ENCODE assay signal across 1 cellular context in the genomic region with DNA sequence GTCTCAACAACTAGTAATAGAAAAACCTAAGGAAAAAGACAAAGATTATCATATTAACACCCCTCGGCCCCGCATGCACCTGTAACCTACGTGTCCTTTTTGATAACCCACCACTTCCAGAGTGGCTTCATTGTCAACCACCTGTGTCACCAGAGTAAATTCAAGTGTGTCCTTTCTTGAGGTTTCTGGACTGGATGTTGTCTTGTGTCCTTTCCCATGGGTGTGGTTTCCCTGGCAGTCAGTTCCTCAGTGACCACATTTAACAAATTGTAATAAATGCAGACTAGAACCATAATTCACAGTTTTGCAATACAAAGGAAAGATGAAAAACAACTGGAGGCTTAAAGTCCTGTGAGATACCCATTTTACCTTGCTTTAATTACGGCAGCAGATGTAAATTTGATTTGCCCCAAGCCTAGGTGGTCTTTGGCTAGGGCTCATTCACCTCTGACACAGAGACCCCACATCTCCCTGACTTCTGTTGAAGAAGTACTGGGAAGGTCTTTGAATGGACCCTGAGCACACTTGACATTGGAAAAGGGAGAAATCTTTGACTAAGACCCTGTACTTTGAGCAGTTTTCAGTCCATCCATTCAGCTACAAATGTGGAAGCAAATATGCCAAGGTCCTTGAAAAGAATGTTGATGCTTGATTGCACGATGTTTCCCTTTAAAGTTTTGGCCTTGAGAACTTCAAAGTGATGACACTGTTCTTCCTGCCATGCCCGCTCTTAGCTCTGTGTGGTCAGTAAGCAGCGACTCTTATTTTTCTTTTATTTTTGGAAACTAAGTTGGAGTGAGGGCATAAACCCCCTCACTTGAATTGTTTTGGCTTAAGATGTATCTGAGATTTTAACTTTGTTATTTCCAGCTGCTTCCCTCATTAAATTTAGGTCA.
TF ChIP-seq lines count a peak whose summit lies in the region.

No MANE protein-coding gene starts in this region.

TF ChIP-seq in HepG2, 621 proteins besides CTCF, POLR2A, EP300 and RAD21 (continued from another document and continues in another):
- TF ChIP-seq NR0B2 (CRISPR knock-in tag; IDR thresholded peaks at IDR 0.05), result no peak
- TF ChIP-seq CENPT (CRISPR knock-in tag; IDR thresholded peaks at IDR 0.05; ENCODE audit: low read depth), result no peak
- TF ChIP-seq ZNF143 (CRISPR knock-in tag; IDR thresholded peaks at IDR 0.05), result no peak
- TF ChIP-seq, protein P1, sequence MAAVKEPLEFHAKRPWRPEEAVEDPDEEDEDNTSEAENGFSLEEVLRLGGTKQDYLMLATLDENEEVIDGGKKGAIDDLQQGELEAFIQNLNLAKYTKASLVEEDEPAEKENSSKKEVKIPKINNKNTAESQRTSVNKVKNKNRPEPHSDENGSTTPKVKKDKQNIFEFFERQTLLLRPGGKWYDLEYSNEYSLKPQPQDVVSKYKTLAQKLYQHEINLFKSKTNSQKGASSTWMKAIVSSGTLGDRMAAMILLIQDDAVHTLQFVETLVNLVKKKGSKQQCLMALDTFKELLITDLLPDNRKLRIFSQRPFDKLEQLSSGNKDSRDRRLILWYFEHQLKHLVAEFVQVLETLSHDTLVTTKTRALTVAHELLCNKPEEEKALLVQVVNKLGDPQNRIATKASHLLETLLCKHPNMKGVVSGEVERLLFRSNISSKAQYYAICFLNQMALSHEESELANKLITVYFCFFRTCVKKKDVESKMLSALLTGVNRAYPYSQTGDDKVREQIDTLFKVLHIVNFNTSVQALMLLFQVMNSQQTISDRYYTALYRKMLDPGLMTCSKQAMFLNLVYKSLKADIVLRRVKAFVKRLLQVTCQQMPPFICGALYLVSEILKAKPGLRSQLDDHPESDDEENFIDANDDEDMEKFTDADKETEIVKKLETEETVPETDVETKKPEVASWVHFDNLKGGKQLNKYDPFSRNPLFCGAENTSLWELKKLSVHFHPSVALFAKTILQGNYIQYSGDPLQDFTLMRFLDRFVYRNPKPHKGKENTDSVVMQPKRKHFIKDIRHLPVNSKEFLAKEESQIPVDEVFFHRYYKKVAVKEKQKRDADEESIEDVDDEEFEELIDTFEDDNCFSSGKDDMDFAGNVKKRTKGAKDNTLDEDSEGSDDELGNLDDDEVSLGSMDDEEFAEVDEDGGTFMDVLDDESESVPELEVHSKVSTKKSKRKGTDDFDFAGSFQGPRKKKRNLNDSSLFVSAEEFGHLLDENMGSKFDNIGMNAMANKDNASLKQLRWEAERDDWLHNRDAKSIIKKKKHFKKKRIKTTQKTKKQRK (IDR thresholded peaks at IDR 0.05; ENCODE audit: low read length), result no peak
- no peak for TF ChIP-seq ZNF660 (CRISPR knock-in tag; IDR thresholded peaks at IDR 0.05; ENCODE audit: borderline replicate concordance, low read depth)
- TF ChIP-seq, protein P2, sequence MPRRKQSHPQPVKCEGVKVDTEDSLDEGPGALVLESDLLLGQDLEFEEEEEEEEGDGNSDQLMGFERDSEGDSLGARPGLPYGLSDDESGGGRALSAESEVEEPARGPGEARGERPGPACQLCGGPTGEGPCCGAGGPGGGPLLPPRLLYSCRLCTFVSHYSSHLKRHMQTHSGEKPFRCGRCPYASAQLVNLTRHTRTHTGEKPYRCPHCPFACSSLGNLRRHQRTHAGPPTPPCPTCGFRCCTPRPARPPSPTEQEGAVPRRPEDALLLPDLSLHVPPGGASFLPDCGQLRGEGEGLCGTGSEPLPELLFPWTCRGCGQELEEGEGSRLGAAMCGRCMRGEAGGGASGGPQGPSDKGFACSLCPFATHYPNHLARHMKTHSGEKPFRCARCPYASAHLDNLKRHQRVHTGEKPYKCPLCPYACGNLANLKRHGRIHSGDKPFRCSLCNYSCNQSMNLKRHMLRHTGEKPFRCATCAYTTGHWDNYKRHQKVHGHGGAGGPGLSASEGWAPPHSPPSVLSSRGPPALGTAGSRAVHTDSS (CRISPR knock-in tag; conservative IDR thresholded peaks at IDR 0.05), result no peak
- TF ChIP-seq, protein P3, sequence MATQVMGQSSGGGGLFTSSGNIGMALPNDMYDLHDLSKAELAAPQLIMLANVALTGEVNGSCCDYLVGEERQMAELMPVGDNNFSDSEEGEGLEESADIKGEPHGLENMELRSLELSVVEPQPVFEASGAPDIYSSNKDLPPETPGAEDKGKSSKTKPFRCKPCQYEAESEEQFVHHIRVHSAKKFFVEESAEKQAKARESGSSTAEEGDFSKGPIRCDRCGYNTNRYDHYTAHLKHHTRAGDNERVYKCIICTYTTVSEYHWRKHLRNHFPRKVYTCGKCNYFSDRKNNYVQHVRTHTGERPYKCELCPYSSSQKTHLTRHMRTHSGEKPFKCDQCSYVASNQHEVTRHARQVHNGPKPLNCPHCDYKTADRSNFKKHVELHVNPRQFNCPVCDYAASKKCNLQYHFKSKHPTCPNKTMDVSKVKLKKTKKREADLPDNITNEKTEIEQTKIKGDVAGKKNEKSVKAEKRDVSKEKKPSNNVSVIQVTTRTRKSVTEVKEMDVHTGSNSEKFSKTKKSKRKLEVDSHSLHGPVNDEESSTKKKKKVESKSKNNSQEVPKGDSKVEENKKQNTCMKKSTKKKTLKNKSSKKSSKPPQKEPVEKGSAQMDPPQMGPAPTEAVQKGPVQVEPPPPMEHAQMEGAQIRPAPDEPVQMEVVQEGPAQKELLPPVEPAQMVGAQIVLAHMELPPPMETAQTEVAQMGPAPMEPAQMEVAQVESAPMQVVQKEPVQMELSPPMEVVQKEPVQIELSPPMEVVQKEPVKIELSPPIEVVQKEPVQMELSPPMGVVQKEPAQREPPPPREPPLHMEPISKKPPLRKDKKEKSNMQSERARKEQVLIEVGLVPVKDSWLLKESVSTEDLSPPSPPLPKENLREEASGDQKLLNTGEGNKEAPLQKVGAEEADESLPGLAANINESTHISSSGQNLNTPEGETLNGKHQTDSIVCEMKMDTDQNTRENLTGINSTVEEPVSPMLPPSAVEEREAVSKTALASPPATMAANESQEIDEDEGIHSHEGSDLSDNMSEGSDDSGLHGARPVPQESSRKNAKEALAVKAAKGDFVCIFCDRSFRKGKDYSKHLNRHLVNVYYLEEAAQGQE (IDR thresholded peaks at IDR 0.05; ENCODE audit: borderline replicate concordance in 1 of 2, low read depth in 1 of 2, low read length in 2 of 2), result peak in 1 of 2 experiments; percentile 52; a peak in 1 of 4 replicates
- no peak for TF ChIP-seq ZNF274 (CRISPR knock-in tag; IDR thresholded peaks at IDR 0.05)
- TF ChIP-seq NR2C2 (CRISPR knock-in tag; IDR thresholded peaks at IDR 0.05; ENCODE audit: borderline replicate concordance), result peak; percentile 60
- no peak for TF ChIP-seq RNF2 (conservative IDR thresholded peaks at IDR 0.05; ENCODE audit: low read depth)
- no peak for TF ChIP-seq ZFP82 (CRISPR knock-in tag; IDR thresholded peaks at IDR 0.05; ENCODE audit: borderline replicate concordance)
- TF ChIP-seq TEAD3 (CRISPR knock-in tag; optimal IDR thresholded peaks at IDR 0.05; ENCODE audit: borderline replicate concordance), result peak; percentile 92
- TF ChIP-seq SALL1 (CRISPR knock-in tag; IDR thresholded peaks at IDR 0.05), result peak; percentile 82; the same call in 1 of the 2 replicates
- TF ChIP-seq TARDBP (CRISPR knock-in tag; IDR thresholded peaks at IDR 0.05), result peak; percentile 88; the same call in 1 of the 2 replicates
- TF ChIP-seq, protein P4, sequence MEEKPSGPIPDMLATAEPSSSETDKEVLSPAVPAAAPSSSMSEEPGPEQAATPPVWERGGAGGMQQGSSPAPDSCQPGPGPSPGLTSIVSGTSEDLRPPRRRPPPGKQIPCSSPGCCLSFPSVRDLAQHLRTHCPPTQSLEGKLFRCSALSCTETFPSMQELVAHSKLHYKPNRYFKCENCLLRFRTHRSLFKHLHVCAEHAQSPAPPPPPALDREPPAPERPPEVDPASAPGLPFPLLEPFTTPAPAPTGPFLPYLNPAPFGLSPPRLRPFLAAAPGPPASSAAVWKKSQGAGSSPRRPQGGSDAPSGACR (CRISPR knock-in tag; IDR thresholded peaks at IDR 0.05), result no peak
- TF ChIP-seq SAFB2 (CRISPR knock-in tag; IDR thresholded peaks at IDR 0.05; ENCODE audit: borderline replicate concordance, low read depth), result no peak; the same call in 1 of the 2 replicates
- TF ChIP-seq, protein P5, sequence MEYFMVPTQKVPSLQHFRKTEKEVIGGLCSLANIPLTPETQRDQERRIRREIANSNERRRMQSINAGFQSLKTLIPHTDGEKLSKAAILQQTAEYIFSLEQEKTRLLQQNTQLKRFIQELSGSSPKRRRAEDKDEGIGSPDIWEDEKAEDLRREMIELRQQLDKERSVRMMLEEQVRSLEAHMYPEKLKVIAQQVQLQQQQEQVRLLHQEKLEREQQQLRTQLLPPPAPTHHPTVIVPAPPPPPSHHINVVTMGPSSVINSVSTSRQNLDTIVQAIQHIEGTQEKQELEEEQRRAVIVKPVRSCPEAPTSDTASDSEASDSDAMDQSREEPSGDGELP (IDR thresholded peaks at IDR 0.05; ENCODE audit: borderline replicate concordance, low read depth), result no peak
- no peak for TF ChIP-seq ZNF282 (IDR thresholded peaks at IDR 0.05; ENCODE audit: partially characterized antibody)
- no peak for TF ChIP-seq HMGXB4 (CRISPR knock-in tag; IDR thresholded peaks at IDR 0.05; ENCODE audit: borderline replicate concordance in 1 of 2, low read depth in 1 of 2)
- TF ChIP-seq MED13 (CRISPR knock-in tag; IDR thresholded peaks at IDR 0.05), result peak; percentile 96
- TF ChIP-seq SIX4 (CRISPR knock-in tag; IDR thresholded peaks at IDR 0.05), result no peak
- peak; percentile 66 for TF ChIP-seq ARID3A (IDR thresholded peaks at IDR 0.05; ENCODE audit: low read depth, low read length)
- TF ChIP-seq NFIC (IDR thresholded peaks at IDR 0.05; ENCODE audit: low read length), result peak; percentile 85
- TF ChIP-seq ZNF354B (CRISPR knock-in tag; IDR thresholded peaks at IDR 0.05), result no peak
- TF ChIP-seq, protein P6, sequence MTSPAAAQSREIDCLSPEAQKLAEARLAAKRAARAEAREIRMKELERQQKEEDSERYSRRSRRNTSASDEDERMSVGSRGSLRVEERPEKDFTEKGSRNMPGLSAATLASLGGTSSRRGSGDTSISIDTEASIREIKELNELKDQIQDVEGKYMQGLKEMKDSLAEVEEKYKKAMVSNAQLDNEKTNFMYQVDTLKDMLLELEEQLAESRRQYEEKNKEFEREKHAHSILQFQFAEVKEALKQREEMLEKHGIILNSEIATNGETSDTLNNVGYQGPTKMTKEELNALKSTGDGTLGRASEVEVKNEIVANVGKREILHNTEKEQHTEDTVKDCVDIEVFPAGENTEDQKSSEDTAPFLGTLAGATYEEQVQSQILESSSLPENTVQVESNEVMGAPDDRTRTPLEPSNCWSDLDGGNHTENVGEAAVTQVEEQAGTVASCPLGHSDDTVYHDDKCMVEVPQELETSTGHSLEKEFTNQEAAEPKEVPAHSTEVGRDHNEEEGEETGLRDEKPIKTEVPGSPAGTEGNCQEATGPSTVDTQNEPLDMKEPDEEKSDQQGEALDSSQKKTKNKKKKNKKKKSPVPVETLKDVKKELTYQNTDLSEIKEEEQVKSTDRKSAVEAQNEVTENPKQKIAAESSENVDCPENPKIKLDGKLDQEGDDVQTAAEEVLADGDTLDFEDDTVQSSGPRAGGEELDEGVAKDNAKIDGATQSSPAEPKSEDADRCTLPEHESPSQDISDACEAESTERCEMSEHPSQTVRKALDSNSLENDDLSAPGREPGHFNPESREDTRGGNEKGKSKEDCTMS (CRISPR knock-in tag; conservative IDR thresholded peaks at IDR 0.05), result no peak
- peak; percentile 64; the same call in 1 of the 2 replicates for TF ChIP-seq FOSL1 (CRISPR knock-in tag; IDR thresholded peaks at IDR 0.05; ENCODE audit: borderline replicate concordance)
- no peak for TF ChIP-seq ZNF589 (CRISPR knock-in tag; conservative IDR thresholded peaks at IDR 0.05)
- no peak for TF ChIP-seq CAMTA2 (CRISPR knock-in tag; IDR thresholded peaks at IDR 0.05; ENCODE audit: borderline replicate concordance)
- 0 out of 2 replicates have a peak, but pooled peaks have one; percentile 44 for TF ChIP-seq ERF (CRISPR knock-in tag; IDR thresholded peaks at IDR 0.05)
- TF ChIP-seq ZNF136 (CRISPR knock-in tag; IDR thresholded peaks at IDR 0.05; ENCODE audit: low read depth), result no peak
- TF ChIP-seq KMT2A (CRISPR knock-in tag; IDR thresholded peaks at IDR 0.05), result no peak
- TF ChIP-seq DPF2 (CRISPR knock-in tag; IDR thresholded peaks at IDR 0.05; ENCODE audit: borderline replicate concordance, low read depth), result peak; percentile 93
- TF ChIP-seq PHF21A (CRISPR knock-in tag; IDR thresholded peaks at IDR 0.05), result peak; percentile 71
- no peak for TF ChIP-seq THAP8 (CRISPR knock-in tag; IDR thresholded peaks at IDR 0.05; ENCODE audit: borderline replicate concordance)
- TF ChIP-seq ZNF773 (CRISPR knock-in tag; IDR thresholded peaks at IDR 0.05; ENCODE audit: borderline replicate concordance), result no peak
- TF ChIP-seq NRL (CRISPR knock-in tag; IDR thresholded peaks at IDR 0.05; ENCODE audit: borderline replicate concordance), result no peak
- TF ChIP-seq RELA (CRISPR knock-in tag; IDR thresholded peaks at IDR 0.05), result no peak
- TF ChIP-seq ASH2L (IDR thresholded peaks at IDR 0.05; ENCODE audit: insufficient read length, low read depth, low read length), result peak; percentile 71
